9 cellular contexts compared by ENCODE assay signal in genomic region chr1:160837558-160838205, GRCh38. TPM values are rescaled to one million over a fixed set of nuclear protein-coding genes. Genes with fewer than 3 reads are reported as not detected.
A peak's percentile ranks its signal among the peaks of the same experiment; 100 is the strongest.
DNase-seq lines count a peak whose midpoint lies in the region; ATAC-seq and TF ChIP-seq lines count a peak whose summit lies in the region.
"Had no signal": no experiment of that assay in that cellular context is flagged by ENCODE, and none has a peak within 500 bp of the region (broad histone marks: within the 10 kb centered on the region; RNA-seq: fewer than 3 reads in every experiment).

No MANE protein-coding gene starts in this region.

- H3K9ac ChIP-seq in mucosa of rectum (ENCODE audit: low read depth in 1 of 2, low read length in 2 of 2), result no peak overlapping the region

- H3K4me1 ChIP-seq in mucosa of rectum (ENCODE audit: control insufficient read depth in 2 of 2, insufficient read depth in 2 of 2, low read length in 2 of 2) (peaks cover 0 to 10% of the 10 kb centered on the region in 2 donors), stomach (peaks cover 0 to 30% (median 4%) of the 10 kb centered on the region in 4 donors), suprapubic skin (peaks cover 2% of the 10 kb centered on the region)

- H3K36me3 ChIP-seq in mucosa of rectum (ENCODE audit: control insufficient read depth in 2 of 2, insufficient read depth in 2 of 2, low read length in 2 of 2), result no peaks in the 10 kb centered on the region
- no peaks in the 10 kb centered on the region for H3K36me3 ChIP-seq in stomach
- H3K36me3 ChIP-seq in suprapubic skin, result no peaks in the 10 kb centered on the region

- TF ChIP-seq EP300 in stomach (IDR thresholded peaks at IDR 0.05) (no peak), suprapubic skin (IDR thresholded peaks at IDR 0.05) (no peak)

- ATAC-seq in HG02943 (IDR thresholded peaks at IDR 0.05; ENCODE audit: low read depth, unreplicated experiment), result peak; percentile 81

- 71 to 84% (median 78%) methylated on average over 9 of the region's 9 CpGs for WGBS in stomach, 5 donors
- WGBS in suprapubic skin, result 53% methylated on average over 8 of the region's 9 CpGs

- TF ChIP-seq POLR2A in stomach (IDR thresholded peaks at IDR 0.05) (no peak), suprapubic skin (IDR thresholded peaks at IDR 0.05) (no peak)

- H3K9me3 ChIP-seq in mucosa of rectum (ENCODE audit: control insufficient read depth in 2 of 2, low read length in 2 of 2), result no peaks in the 10 kb centered on the region
- H3K9me3 ChIP-seq in stomach, result no peaks in the 10 kb centered on the region
- no peaks in the 10 kb centered on the region for H3K9me3 ChIP-seq in suprapubic skin

- H3K27ac ChIP-seq in mucosa of rectum (ENCODE audit: low read depth in 2 of 2, low read length in 2 of 2) (peak overlapping the region; percentile 11 to 63), stomach (peak overlapping the region in 3 of 5 donors; percentile 42 to 56 (median 45)), suprapubic skin (no peak overlapping the region)
- H3K27ac ChIP-seq: 22Rv1 had no signal

- peak; percentile 14 for DNase-seq in DMS53 (lab: John Stamatoyannopoulos, UW)
- DNase-seq in DMS53 treated with DMSO at 0.1 percent for 48 hours (lab: John Stamatoyannopoulos, UW; ENCODE audit: unreplicated experiment), result no peak
- peak; percentile 68 for DNase-seq in RPMI7951 (ENCODE audit: low read depth)
- peak; percentile 51 for DNase-seq in activated gamma-delta T cell (lab: John Stamatoyannopoulos, UW)
- peak; percentile 50 for DNase-seq in stomach
- DNase-seq in suprapubic skin (ENCODE audit: low spot score in 2 of 2), result no peak

- intact Hi-C loops in stomach (cut with DNase I; ENCODE audit: low total_unique reads), result loop anchor here (10.0 kb wide), 1 partner anchor 117 kb away; the partner anchor contains the start of gene ITLN2

- TF ChIP-seq CTCF in stomach (IDR thresholded peaks at IDR 0.05) (no peak), suprapubic skin (IDR thresholded peaks at IDR 0.05) (no peak)

- H3K27me3 ChIP-seq in mucosa of rectum (ENCODE audit: control insufficient read depth in 2 of 2, insufficient read depth in 2 of 2, low read length in 2 of 2) (no peaks in the 10 kb centered on the region), stomach (no peaks in the 10 kb centered on the region), suprapubic skin (no peaks in the 10 kb centered on the region)

- H3K4me3 ChIP-seq in mucosa of rectum (ENCODE audit: low read length in 2 of 2), result no peak overlapping the region
- H3K4me3 ChIP-seq in stomach, result no peak overlapping the region
- no peak overlapping the region for H3K4me3 ChIP-seq in suprapubic skin

RNA-seq across cellular contexts. Expression of gene CD244, which starts 25.0 kb away (rescaled TPM):
- total RNA-seq in RPMI7951 (2014; rRNA removed; shearing (Covaris generic)), result not detected in 2 replicates
- total RNA-seq in stomach (1 to 10 TPM in 1 of 5 donors, under 1 TPM in 1, not detected in 3; 0.43 to 1.1 TPM), suprapubic skin (under 1 TPM in 2 of 4 donors, not detected in 2; 0.49 to 0.68 TPM)
- under 1 TPM; 0.15 to 0.61 (median 0.37) TPM for polyA plus RNA-seq in stomach

RNA-seq across cellular contexts. Expression of gene LY9, which starts 41.7 kb away (rescaled TPM):
- not detected in 2 replicates for total RNA-seq in RPMI7951 (2014; rRNA removed; shearing (Covaris generic))
- total RNA-seq in stomach (1 to 10 TPM in 3 of 5 donors, not detected in 2; 1.3 to 7.5 (median 1.7) TPM), suprapubic skin (1 to 10 TPM in 2 of 4 donors, under 1 TPM in 1, not detected in 1; 0.34 to 3.5 (median 1.2) TPM)
- 1 to 10 TPM in 1 of 3 donors, under 1 TPM in 2; 0.25 to 1.1 (median 0.63) TPM for polyA plus RNA-seq in stomach

RNA-seq across cellular contexts. Expression of gene ITLN1, which starts 47.3 kb away (rescaled TPM):
- not detected in 2 replicates for total RNA-seq in RPMI7951 (2014; rRNA removed; shearing (Covaris generic))
- 100 to 1,000 TPM in 2 of 5 donors, 10 to 100 TPM in 1, 1 to 10 TPM in 1, not detected in 1; 1.2 to 241 (median 55.3) TPM for total RNA-seq in stomach
- polyA plus RNA-seq in stomach, result 10 to 100 TPM in 1 of 3 donors, 1 to 10 TPM in 2; 1.5 to 10.1 (median 7.6) TPM
- total RNA-seq in suprapubic skin, result not detected

Comparison
In these comparisons a context has a peak if more than half of its experiments do, and no peak if none do; other contexts are left out.
1. DNase-seq: peak in DMS53 (single experiment), RPMI7951 (single experiment), activated gamma-delta T cell (single experiment) and stomach (single experiment); none in DMS53 treated with DMSO at 0.1 percent for 48 hours (single experiment) and suprapubic skin (0 of 2).